In genomic region chr9:125746774-125747052, GRCh38 we compare ENCODE assay signal across 8 cellular contexts. TPM values are rescaled to one million over a fixed set of nuclear protein-coding genes. Genes with fewer than 3 reads are reported as not detected.
DNase-seq lines count a peak whose midpoint lies in the region; TF ChIP-seq lines count a peak whose summit lies in the region.

No MANE protein-coding gene starts in this region.

- WGBS in HUES64: under 1% methylated on average over 46 of the region's 46 CpGs

- TF ChIP-seq CTCF in GM12864 (IDR thresholded peaks at IDR 0.05; ENCODE audit: low read depth, low read length, missing control alignments): no peak
- no peak for TF ChIP-seq CTCF in dorsolateral prefrontal cortex (IDR thresholded peaks at IDR 0.05 in 54 of 56, conservative IDR thresholded peaks at IDR 0.05 in 2 of 56; ENCODE audit: low read depth in 1 of 56, partially characterized antibody in 56 of 56)

- intact Hi-C loops in dorsolateral prefrontal cortex (cut with DNase I): loop anchor here (5.0 to 10.0 kb wide), 8 partner anchors 39 to 746 kb away; partner anchors contain the start of gene MAPKAP1 (in 2 of the 2)

- H3K27ac ChIP-seq in HUES64 (ENCODE audit: low read depth, low read length): no peak overlapping the region; the same call in 1 of the 2 replicates
- H3K27ac ChIP-seq in dorsolateral prefrontal cortex: peak overlapping the region in 40 of 59 donors; percentile 34 to 94 (median 88)
- H3K27ac ChIP-seq in rectal smooth muscle tissue (ENCODE audit: low read depth, low read length): peak overlapping the region; percentile 67

- H3K36me3 ChIP-seq in HUES64 (ENCODE audit: insufficient read depth, low read length): peaks cover 16% of the 10 kb centered on the region
- H3K36me3 ChIP-seq in rectal smooth muscle tissue (ENCODE audit: control insufficient read depth, insufficient read depth, low read length): no peaks in the 10 kb centered on the region

- H3K9ac ChIP-seq in HUES64 (ENCODE audit: low read depth, low read length) (no peak overlapping the region), rectal smooth muscle tissue (ENCODE audit: low read length) (no peak overlapping the region)

- DNase-seq in GM12864 (ENCODE audit: low read depth) (no peak), dorsolateral prefrontal cortex (no peak), HCEC 1CT (no peak), DMS 273 (lab: John Stamatoyannopoulos, UW; ENCODE audit: unreplicated experiment) (no peak), NCI-H526 (lab: John Stamatoyannopoulos, UW) (no peak), NCI-H510A (lab: John Stamatoyannopoulos, UW) (no peak)

- H3K9me3 ChIP-seq in HUES64 (ENCODE audit: insufficient read depth, low read depth, low read length): no peaks in the 10 kb centered on the region

- H3K27me3 ChIP-seq in HUES64 (ENCODE audit: insufficient read depth, low read length): peaks cover 8% of the 10 kb centered on the region; the same call in 1 of the 2 replicates
- H3K27me3 ChIP-seq in dorsolateral prefrontal cortex: no peaks in the 10 kb centered on the region
- no peaks in the 10 kb centered on the region for H3K27me3 ChIP-seq in rectal smooth muscle tissue (ENCODE audit: control insufficient read depth, insufficient read depth, low read length)

- H3K4me1 ChIP-seq in HUES64 (ENCODE audit: insufficient read depth, low read length) (peaks cover 35% of the 10 kb centered on the region), rectal smooth muscle tissue (ENCODE audit: control insufficient read depth, insufficient read depth, low read length) (peaks cover 9% of the 10 kb centered on the region)

- H3K4me3 ChIP-seq in GM12864 (ENCODE audit: low read depth, low read length) (peak overlapping the region; percentile 98; the same call in 1 of the 2 replicates), HUES64 (ENCODE audit: low read length) (peak overlapping the region; percentile 91; the same call in 1 of the 2 replicates), dorsolateral prefrontal cortex (peak overlapping the region in 55 of 59 donors; percentile 47 to 89 (median 76)), rectal smooth muscle tissue (ENCODE audit: low read length) (peak overlapping the region; percentile 41)

RNA-seq across cellular contexts. Expression of gene PBX3, which starts 0.5 kb away (rescaled TPM):
- 36.3 TPM for polyA plus RNA-seq in HUES64 (2013, experiment 1 of 2)
- polyA plus RNA-seq in HUES64 (2013, experiment 2 of 2): 42.3 TPM
- total RNA-seq in dorsolateral prefrontal cortex: 10 to 100 TPM in 112 of 120 experiments, 1 to 10 TPM in 8; 5.7 to 27.0 (median 15.7) TPM

RNA-seq across cellular contexts. Expression of gene MAPKAP1, which starts 39.7 kb away (rescaled TPM):
- polyA plus RNA-seq in HUES64 (2013, experiment 1 of 2): 69.4 TPM
- polyA plus RNA-seq in HUES64 (2013, experiment 2 of 2): 69.2 TPM
- 100 to 1,000 TPM in 8 of 120 experiments, 10 to 100 TPM in 112; 42.9 to 115 (median 74.5) TPM for total RNA-seq in dorsolateral prefrontal cortex

Comparison
In these comparisons a context has a peak if more than half of its experiments do, and no peak if none do; other contexts are left out.
1. H3K4me3 ChIP-seq: peak in every context shown above with its lines; median percentile 98 in GM12864; 91 in HUES64; 76 in dorsolateral prefrontal cortex; 41 in rectal smooth muscle tissue.